ENCODE assay signal across 1 cellular context in the genomic region with DNA sequence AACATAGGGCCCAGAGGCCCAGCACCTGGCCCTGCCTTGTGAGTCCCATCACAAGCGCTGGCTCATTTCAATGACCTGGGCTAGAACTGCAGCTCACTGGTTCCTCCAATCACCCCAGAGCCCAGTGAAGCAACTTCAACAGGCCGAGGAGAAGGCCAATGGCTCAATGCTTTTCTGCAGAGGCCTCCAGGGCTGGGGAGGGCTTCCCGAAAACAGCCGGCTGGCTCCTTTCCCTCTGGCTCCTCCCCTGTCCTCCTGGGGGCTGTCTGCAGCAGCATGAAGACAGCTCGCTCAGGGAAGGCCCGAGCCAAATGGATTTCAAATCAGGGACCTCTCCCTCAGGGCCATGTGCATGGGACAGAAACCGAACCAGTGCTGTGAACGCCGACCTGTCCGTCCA.
TF ChIP-seq lines count a peak whose summit lies in the region.

No MANE protein-coding gene starts in this region.

TF ChIP-seq in GM23338, 12 proteins besides CTCF, POLR2A, EP300 and RAD21 (continued from another document):
- TF ChIP-seq, protein P1, sequence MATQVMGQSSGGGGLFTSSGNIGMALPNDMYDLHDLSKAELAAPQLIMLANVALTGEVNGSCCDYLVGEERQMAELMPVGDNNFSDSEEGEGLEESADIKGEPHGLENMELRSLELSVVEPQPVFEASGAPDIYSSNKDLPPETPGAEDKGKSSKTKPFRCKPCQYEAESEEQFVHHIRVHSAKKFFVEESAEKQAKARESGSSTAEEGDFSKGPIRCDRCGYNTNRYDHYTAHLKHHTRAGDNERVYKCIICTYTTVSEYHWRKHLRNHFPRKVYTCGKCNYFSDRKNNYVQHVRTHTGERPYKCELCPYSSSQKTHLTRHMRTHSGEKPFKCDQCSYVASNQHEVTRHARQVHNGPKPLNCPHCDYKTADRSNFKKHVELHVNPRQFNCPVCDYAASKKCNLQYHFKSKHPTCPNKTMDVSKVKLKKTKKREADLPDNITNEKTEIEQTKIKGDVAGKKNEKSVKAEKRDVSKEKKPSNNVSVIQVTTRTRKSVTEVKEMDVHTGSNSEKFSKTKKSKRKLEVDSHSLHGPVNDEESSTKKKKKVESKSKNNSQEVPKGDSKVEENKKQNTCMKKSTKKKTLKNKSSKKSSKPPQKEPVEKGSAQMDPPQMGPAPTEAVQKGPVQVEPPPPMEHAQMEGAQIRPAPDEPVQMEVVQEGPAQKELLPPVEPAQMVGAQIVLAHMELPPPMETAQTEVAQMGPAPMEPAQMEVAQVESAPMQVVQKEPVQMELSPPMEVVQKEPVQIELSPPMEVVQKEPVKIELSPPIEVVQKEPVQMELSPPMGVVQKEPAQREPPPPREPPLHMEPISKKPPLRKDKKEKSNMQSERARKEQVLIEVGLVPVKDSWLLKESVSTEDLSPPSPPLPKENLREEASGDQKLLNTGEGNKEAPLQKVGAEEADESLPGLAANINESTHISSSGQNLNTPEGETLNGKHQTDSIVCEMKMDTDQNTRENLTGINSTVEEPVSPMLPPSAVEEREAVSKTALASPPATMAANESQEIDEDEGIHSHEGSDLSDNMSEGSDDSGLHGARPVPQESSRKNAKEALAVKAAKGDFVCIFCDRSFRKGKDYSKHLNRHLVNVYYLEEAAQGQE (IDR thresholded peaks at IDR 0.05; ENCODE audit: unreplicated experiment) = no peak
- no peak for TF ChIP-seq NANOG (IDR thresholded peaks at IDR 0.05; ENCODE audit: borderline replicate concordance)
- no peak for TF ChIP-seq STAT1 (IDR thresholded peaks at IDR 0.05; ENCODE audit: unreplicated experiment)
- no peak for TF ChIP-seq ZNF114 (CRISPR knock-in tag; IDR thresholded peaks at IDR 0.05)
- TF ChIP-seq JUNB (IDR thresholded peaks at IDR 0.05; ENCODE audit: unreplicated experiment) = no peak
- TF ChIP-seq, protein P2, sequence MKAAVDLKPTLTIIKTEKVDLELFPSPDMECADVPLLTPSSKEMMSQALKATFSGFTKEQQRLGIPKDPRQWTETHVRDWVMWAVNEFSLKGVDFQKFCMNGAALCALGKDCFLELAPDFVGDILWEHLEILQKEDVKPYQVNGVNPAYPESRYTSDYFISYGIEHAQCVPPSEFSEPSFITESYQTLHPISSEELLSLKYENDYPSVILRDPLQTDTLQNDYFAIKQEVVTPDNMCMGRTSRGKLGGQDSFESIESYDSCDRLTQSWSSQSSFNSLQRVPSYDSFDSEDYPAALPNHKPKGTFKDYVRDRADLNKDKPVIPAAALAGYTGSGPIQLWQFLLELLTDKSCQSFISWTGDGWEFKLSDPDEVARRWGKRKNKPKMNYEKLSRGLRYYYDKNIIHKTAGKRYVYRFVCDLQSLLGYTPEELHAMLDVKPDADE (IDR thresholded peaks at IDR 0.05) = no peak
- TF ChIP-seq EZH2 (IDR thresholded peaks at IDR 0.05; ENCODE audit: low read depth, unreplicated experiment) = no peak
- TF ChIP-seq EZH2phosphoT487 (IDR thresholded peaks at IDR 0.05; ENCODE audit: unreplicated experiment) = no peak
